ENCODE assay signal across 35 cellular contexts in the genomic region with DNA sequence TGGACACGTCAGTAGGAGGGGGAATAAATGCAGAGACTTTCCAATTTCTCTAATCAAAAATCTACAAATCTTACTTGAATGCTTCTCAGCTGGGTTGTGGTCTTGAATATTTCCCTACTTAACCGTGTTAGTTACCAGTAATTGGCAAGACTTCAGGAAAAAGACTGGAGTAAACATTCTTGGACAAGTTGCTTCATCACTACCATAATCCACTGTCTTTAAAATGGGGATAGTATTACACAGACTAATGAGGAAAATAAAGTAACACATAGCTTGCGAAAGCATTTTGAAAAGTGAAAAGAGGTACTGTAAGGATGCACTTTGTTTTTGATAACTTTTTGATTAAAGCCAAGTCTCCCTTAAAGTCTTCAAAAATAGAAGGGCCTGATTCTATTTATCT. TPM values are rescaled to one million over a fixed set of nuclear protein-coding genes. Genes with fewer than 3 reads are reported as not detected.
"Had no signal": no experiment of that assay in that cellular context is flagged by ENCODE, and none has a peak within 500 bp of the region (broad histone marks: within the 10 kb centered on the region; RNA-seq: fewer than 3 reads in every experiment).

No MANE protein-coding gene starts in this region.

- H3K9me3 ChIP-seq: neutrophil, pancreas, prostate gland, right lobe of liver, sigmoid colon, spleen, suprapubic skin, testis, tibial artery, transverse colon, upper lobe of right lung, uterus had no signal

- H3K4me1 ChIP-seq: pancreas, prostate gland, right lobe of liver, sigmoid colon, spleen, suprapubic skin, testis, tibial artery, transverse colon, upper lobe of right lung, uterus had no signal

- ATAC-seq: naive thymus-derived CD8-positive, alpha-beta T cell; natural killer cell treated with Interleukin-12 subunit alpha and Interleukin-12 subunit beta and Interleukin-15 and Interleukin-18, amount 100 ng/mL, for 72 hours; pancreas; right cardiac atrium; right lobe of liver; stimulated activated memory B cell treated with anti-CD40 and anti-IgM and Interleukin-4, amounts not matched to agents 10 μg/mL and 1 μg/mL and 100 μg/mL, for 72 hours; stimulated activated naive CD8-positive, alpha-beta T cell treated with anti-CD3 and anti-CD28 coated beads, Interleukin-15, amount 100 ng/mL, for 72 hours; stimulated activated naive CD8-positive, alpha-beta T cell treated with anti-CD3 and anti-CD28 coated beads, Interleukin-15, Interleukin-2, amounts not matched to agents 100 U/mL and 50 U/mL, for 24 hours; upper lobe of right lung had no signal

- H3K27ac ChIP-seq: neutrophil, pancreas, prostate gland, right lobe of liver, sigmoid colon, skin epidermis, spleen, suprapubic skin, testis, tibial artery, transverse colon, upper lobe of right lung, uterus had no signal

- H3K27me3 ChIP-seq: neutrophil, pancreas, right lobe of liver, sigmoid colon, spleen, suprapubic skin, testis, tibial artery, transverse colon, upper lobe of right lung, uterus had no signal

- H3K36me3 ChIP-seq: neutrophil, pancreas, prostate gland, right lobe of liver, sigmoid colon, spleen, suprapubic skin, tibial artery, transverse colon, upper lobe of right lung, uterus had no signal

- H3K4me2 ChIP-seq: smooth muscle cell had no signal

- DNase-seq: naive thymus-derived CD8-positive, alpha-beta T cell; nephron progenitor cell; nucleus accumbens; pancreas; right cardiac atrium; right lobe of liver; sigmoid colon; spleen; stimulated activated CD4-positive, alpha-beta T cell treated with anti-CD3 and anti-CD28 coated beads, Interleukin-12 subunit alpha, Interleukin-12 subunit beta, amount 100 ng/mL, for 4 hours; stimulated activated CD4-positive, alpha-beta T cell treated with anti-CD3 and anti-CD28 coated beads, Interleukin-1b, Interleukin-23, amount 100 ng/mL, for 48 hours; stimulated activated CD4-positive, alpha-beta T cell treated with anti-CD3 and anti-CD28 coated beads, Interleukin-4, amount 100 ng/mL, for 1 hour; stimulated activated CD4-positive, alpha-beta T cell treated with anti-CD3 and anti-CD28 coated beads, Interleukin-4, amount 100 ng/mL, for 4 hours; stimulated activated CD8-positive, alpha-beta memory T cell treated with anti-CD3 and anti-CD28 coated beads, Interleukin-4, amount 100 ng/mL, for 48 hours; stimulated activated naive CD4-positive, alpha-beta T cell; stimulated activated naive CD8-positive, alpha-beta T cell treated with anti-CD3 and anti-CD28 coated beads, Interleukin-15, amount 100 ng/mL, for 72 hours; stimulated activated naive CD8-positive, alpha-beta T cell treated with anti-CD3 and anti-CD28 coated beads, Interleukin-15, Interleukin-2, amounts not matched to agents 100 U/mL and 50 U/mL, for 24 hours; substantia nigra; testis; tibial artery; transverse colon; upper lobe of right lung; uterus had no signal

- H3K4me3 ChIP-seq: pancreas, prostate gland, right lobe of liver, sigmoid colon, skin epidermis, smooth muscle cell, spleen, suprapubic skin, testis, tibial artery, transverse colon, upper lobe of right lung, uterus had no signal

RNA-seq across cellular contexts. Expression of gene MYH1, which starts 18.4 kb away (rescaled TPM):
- total RNA-seq: naive thymus-derived CD8-positive, alpha-beta T cell; natural killer cell treated with Interleukin-12 subunit alpha and Interleukin-12 subunit beta and Interleukin-15 and Interleukin-18, amount 100 ng/mL, for 72 hours; neural crest cell; osteocyte; pancreas; renal cortical epithelial cell; smooth muscle cell; suprapubic skin had no signal
- polyA plus RNA-seq: naive thymus-derived CD8-positive, alpha-beta T cell; right cardiac atrium; smooth muscle cell; urinary bladder had no signal

RNA-seq across cellular contexts. Expression of gene MYH4, which starts 30.6 kb away (rescaled TPM):
- total RNA-seq: naive thymus-derived CD8-positive, alpha-beta T cell; natural killer cell treated with Interleukin-12 subunit alpha and Interleukin-12 subunit beta and Interleukin-15 and Interleukin-18, amount 100 ng/mL, for 72 hours; neural crest cell; omental fat pad; osteocyte; pancreas; posterior vena cava; prostate gland; renal cortical epithelial cell; sigmoid colon; smooth muscle cell; spleen; suprapubic skin; transverse colon; upper lobe of right lung; uterus had no signal
- polyA plus RNA-seq: naive thymus-derived CD8-positive, alpha-beta T cell; pancreas; right cardiac atrium; smooth muscle cell; spleen; urinary bladder had no signal

RNA-seq across cellular contexts. Expression of gene MYH2, which starts 49.5 kb away (rescaled TPM):
- total RNA-seq: naive thymus-derived CD8-positive, alpha-beta T cell; natural killer cell treated with Interleukin-12 subunit alpha and Interleukin-12 subunit beta and Interleukin-15 and Interleukin-18, amount 100 ng/mL, for 72 hours; osteocyte; pancreas; renal cortical epithelial cell; smooth muscle cell; spleen; suprapubic skin had no signal
- polyA plus RNA-seq: naive thymus-derived CD8-positive, alpha-beta T cell; right cardiac atrium; smooth muscle cell had no signal
